ENCODE assay signal across 22 cellular contexts in the genomic region with DNA sequence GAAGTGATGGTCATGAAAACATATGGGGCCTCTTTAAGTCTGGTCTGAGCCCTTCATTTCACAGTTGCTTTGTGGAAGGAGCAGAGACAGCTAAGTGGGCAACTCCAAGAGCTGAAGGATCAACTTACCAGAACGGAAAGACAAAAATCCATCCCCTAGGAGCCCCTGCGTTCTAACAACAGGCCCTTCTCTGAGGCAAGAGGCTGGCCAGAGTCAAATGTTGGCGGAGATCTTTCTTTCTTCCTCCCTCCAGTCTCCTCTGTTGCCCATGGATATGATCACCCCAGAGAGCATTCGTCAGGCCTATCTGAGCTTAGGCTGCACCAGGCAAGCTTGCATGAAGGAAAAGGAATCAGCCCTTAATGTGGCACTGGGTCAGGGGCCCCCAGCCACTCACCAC.
"Had no signal": no experiment of that assay in that cellular context is flagged by ENCODE, and none has a peak within 500 bp of the region (broad histone marks: within the 10 kb centered on the region; RNA-seq: fewer than 3 reads in every experiment).

No MANE protein-coding gene starts in this region.

- H3K27ac ChIP-seq: epithelial cell of prostate, esophagus squamous epithelium, gastroesophageal sphincter, pancreas, prostate gland, right lobe of liver, testis, tibial nerve had no signal

- H3K27me3 Mint-ChIP-seq: naive B cell; stimulated activated naive B cell treated with anti-CD40 and anti-IgM and Interleukin-4, amounts not matched to agents 10 μg/mL and 1 μg/mL and 100 μg/mL, for 72 hours had no signal

- H3K4me3 Mint-ChIP-seq: dendritic cell treated with granulocyte-macrophage colony-stimulating factor and Interleukin-4, amounts not matched to agents 40 ng/mL and 50 ng/mL, for 4 days; effector memory CD8-positive, alpha-beta T cell; immature natural killer cell; naive B cell; stimulated activated naive B cell treated with anti-CD40 and anti-IgM and Interleukin-4, amounts not matched to agents 10 μg/mL and 1 μg/mL and 100 μg/mL, for 72 hours; stimulated activated naive CD8-positive, alpha-beta T cell treated with anti-CD3 and anti-CD28 coated beads, Interleukin-15, amount 100 ng/mL, for 72 hours had no signal

- H3K27me3 ChIP-seq: pancreas, right lobe of liver, testis, tibial nerve had no signal

- H3K4me1 ChIP-seq: gastroesophageal sphincter, pancreas, prostate gland, right lobe of liver, testis had no signal

- H3K27ac Mint-ChIP-seq: dendritic cell treated with granulocyte-macrophage colony-stimulating factor and Interleukin-4, amounts not matched to agents 40 ng/mL and 50 ng/mL, for 4 days; immature natural killer cell; stimulated activated naive B cell treated with anti-CD40 and anti-IgM and Interleukin-4, amounts not matched to agents 10 μg/mL and 1 μg/mL and 100 μg/mL, for 72 hours; stimulated activated naive CD8-positive, alpha-beta T cell treated with anti-CD3 and anti-CD28 coated beads, Interleukin-15, amount 100 ng/mL, for 72 hours had no signal

- H3K36me3 Mint-ChIP-seq: immature natural killer cell; naive B cell; stimulated activated naive B cell treated with anti-CD40 and anti-IgM and Interleukin-4, amounts not matched to agents 10 μg/mL and 1 μg/mL and 100 μg/mL, for 72 hours had no signal

- H3K9me3 ChIP-seq: esophagus squamous epithelium, gastroesophageal sphincter, pancreas, prostate gland, testis had no signal

- H3K36me3 ChIP-seq: esophagus squamous epithelium, gastroesophageal sphincter, pancreas, prostate gland, right lobe of liver, tibial nerve had no signal

- DNase-seq: effector memory CD8-positive, alpha-beta T cell; esophagus squamous epithelium; glutamatergic neuron; immature natural killer cell; kidney; left cardiac atrium; left ventricle myocardium superior; mesenchymal stem cell; naive B cell; nucleus accumbens; pancreas; right lobe of liver; stimulated activated CD4-positive, alpha-beta T cell treated with anti-CD3 and anti-CD28 coated beads, Interleukin-4, amount 100 ng/mL, for 1 hour; stimulated activated naive B cell treated with anti-CD40 and anti-IgM and Interleukin-4, amounts not matched to agents 10 μg/mL and 1 μg/mL and 100 μg/mL, for 72 hours; stimulated activated naive CD8-positive, alpha-beta T cell treated with anti-CD3 and anti-CD28 coated beads, Interleukin-15, amount 100 ng/mL, for 72 hours; testis had no signal

- H3K9me3 Mint-ChIP-seq: dendritic cell treated with granulocyte-macrophage colony-stimulating factor and Interleukin-4, amounts not matched to agents 40 ng/mL and 50 ng/mL, for 4 days; effector memory CD8-positive, alpha-beta T cell; immature natural killer cell; naive B cell; stimulated activated naive B cell treated with anti-CD40 and anti-IgM and Interleukin-4, amounts not matched to agents 10 μg/mL and 1 μg/mL and 100 μg/mL, for 72 hours; stimulated activated naive CD8-positive, alpha-beta T cell treated with anti-CD3 and anti-CD28 coated beads, Interleukin-15, amount 100 ng/mL, for 72 hours had no signal

- H3K4me3 ChIP-seq: esophagus squamous epithelium, gastroesophageal sphincter, lung, pancreas, prostate gland, right lobe of liver, testis, tibial nerve had no signal

- ATAC-seq: effector memory CD8-positive, alpha-beta T cell; gastroesophageal sphincter; left cardiac atrium; left ventricle myocardium superior; pancreas; right lobe of liver; stimulated activated naive B cell treated with anti-CD40 and anti-IgM and Interleukin-4, amounts not matched to agents 10 μg/mL and 1 μg/mL and 100 μg/mL, for 72 hours; stimulated activated naive CD8-positive, alpha-beta T cell treated with anti-CD3 and anti-CD28 coated beads, Interleukin-15, amount 100 ng/mL, for 72 hours had no signal
